In genomic region chr1:203342192-203342940, GRCh38 we compare ENCODE assay signal across 8 cellular contexts. TPM values are rescaled to one million over a fixed set of nuclear protein-coding genes. Genes with fewer than 3 reads are reported as not detected.
DNase-seq lines count a peak whose midpoint lies in the region; ATAC-seq and FAIRE-seq lines count a peak whose summit lies in the region.

No MANE protein-coding gene starts in this region.

- no peaks in the 10 kb centered on the region for H3K27me3 ChIP-seq in small intestine (ENCODE audit: control insufficient read depth in 2 of 2, insufficient read depth in 2 of 2, low read length in 2 of 2)

- WGBS in small intestine, 3 donors: 34 to 50% (median 46%) methylated on average over 23 of the region's 23 CpGs

- intact Hi-C loops in left cardiac atrium (cut with DNase I): loop anchor here in 1 of 2 donors (5.0 kb wide), 2 partner anchors 100 to 145 kb away; no protein-coding TSS in a partner anchor

- H3K9me3 ChIP-seq in small intestine (ENCODE audit: control insufficient read depth, low read depth): no peaks in the 10 kb centered on the region

- H3K4me3 ChIP-seq in small intestine (ENCODE audit: low read depth in 1 of 2, low read length in 2 of 2): no peak overlapping the region

- peak; percentile 38 for DNase-seq in DMS114 treated with DMSO at 0.1 percent for 48 hours (lab: John Stamatoyannopoulos, UW; ENCODE audit: unreplicated experiment)
- DNase-seq in HPDE6-E6E7 (ENCODE audit: extremely low spot score): peak; percentile 73
- peak; percentile 28 for DNase-seq in RCC 7860 (ENCODE audit: low spot score)
- peak; percentile 53 for DNase-seq in activated naive CD4-positive, alpha-beta T cell treated with anti-CD3 and anti-CD28 coated beads, Interleukin-2, amount 50 U/mL, for 16 hours
- peak; percentile 50 for DNase-seq in left cardiac atrium
- DNase-seq in small intestine: peak; percentile 87

- ATAC-seq in left cardiac atrium (peak; percentile 53 to 61), GM21381 (IDR thresholded peaks at IDR 0.05; ENCODE audit: unreplicated experiment) (no peak), HG02571 (IDR thresholded peaks at IDR 0.05; ENCODE audit: unreplicated experiment) (no peak)

- H3K27ac ChIP-seq in small intestine (ENCODE audit: low read depth in 1 of 2, low read length in 1 of 2): no peak overlapping the region

- H3K36me3 ChIP-seq in small intestine (ENCODE audit: control insufficient read depth in 2 of 2, insufficient read depth in 2 of 2, low read length in 2 of 2): no peaks in the 10 kb centered on the region

- H3K4me1 ChIP-seq in small intestine (ENCODE audit: control insufficient read depth in 2 of 2, insufficient read depth in 1 of 2, low read depth in 1 of 2, low read length in 1 of 2): peaks cover 0 to 2% of the 10 kb centered on the region in 2 donors

- FAIRE-seq in RCC 7860 (lab: Jason Lieb, UNC) (no peak), small intestine (lab: Jason Lieb, UNC) (no peak)

RNA-seq across cellular contexts. Expression of gene FMOD, which starts 8.6 kb away (rescaled TPM):
- total RNA-seq in left cardiac atrium: 10 to 100 TPM; 33.3 to 51.6 TPM
- polyA plus RNA-seq in small intestine: 10 to 100 TPM in 1 of 3 donors, 1 to 10 TPM in 1, under 1 TPM in 1; 0.89 to 11.2 (median 5.4) TPM

RNA-seq across cellular contexts. Expression of gene BTG2, which starts 37.0 kb away (rescaled TPM):
- total RNA-seq in left cardiac atrium: 100 to 1,000 TPM; 187 to 259 TPM
- 100 to 1,000 TPM in 1 of 3 donors, 10 to 100 TPM in 2; 15.9 to 101 (median 23.5) TPM for polyA plus RNA-seq in small intestine

Comparison
In these comparisons a context has a peak if more than half of its experiments do, and no peak if none do; other contexts are left out.
1. DNase-seq: peak in every context shown above with its lines; median percentile 87 in small intestine; 73 in HPDE6-E6E7; 53 in activated naive CD4-positive, alpha-beta T cell treated with anti-CD3 and anti-CD28 coated beads, Interleukin-2, amount 50 U/mL, for 16 hours; 50 in left cardiac atrium; 38 in DMS114 treated with DMSO at 0.1 percent for 48 hours; 28 in RCC 7860.
2. ATAC-seq: peak in left cardiac atrium (2 of 2); none in GM21381 (single experiment) and HG02571 (single experiment).